In the genomic region with DNA sequence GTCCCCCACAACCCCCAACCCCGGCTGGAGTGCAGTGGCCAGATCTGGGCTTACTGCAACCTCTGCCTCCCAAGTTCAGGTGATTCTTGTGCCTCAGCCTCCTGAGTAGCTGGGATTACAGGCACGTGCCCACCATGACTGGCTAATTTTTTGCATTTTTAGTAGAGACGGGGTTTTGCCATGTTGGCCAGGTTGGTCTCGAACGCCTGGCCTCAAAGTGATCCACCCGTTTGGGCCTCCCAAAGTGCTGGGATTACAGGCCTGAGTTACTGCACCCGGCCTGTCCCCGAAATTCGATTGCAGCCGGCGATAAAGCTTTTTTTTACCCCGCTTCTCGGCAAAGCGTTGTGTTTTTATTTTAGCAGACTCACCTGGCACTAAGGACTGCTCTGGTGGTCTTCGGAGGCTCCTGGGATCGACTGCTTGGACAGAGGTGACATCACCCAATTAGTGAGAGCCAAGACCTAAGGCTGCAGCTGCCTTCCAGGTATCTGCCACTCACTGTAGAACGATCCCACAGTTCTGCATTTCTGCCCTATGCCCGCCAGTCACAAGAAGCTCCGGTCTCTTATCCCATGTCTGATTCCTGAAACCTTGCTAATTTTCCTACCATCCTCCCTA, we compare ENCODE assay signal across 11 cellular contexts.
DNase-seq lines count a peak whose midpoint lies in the region; ATAC-seq, FAIRE-seq and TF ChIP-seq lines count a peak whose summit lies in the region.
"Had no signal": no experiment of that assay in that cellular context is flagged by ENCODE, and none has a peak within 500 bp of the region (broad histone marks: within the 10 kb centered on the region; RNA-seq: fewer than 3 reads in every experiment).

No MANE protein-coding gene starts in this region.

- H3K4me2 ChIP-seq in K562 (ENCODE audit: insufficient read depth, low read length) = no peak overlapping the region; the same call in 1 of the 2 replicates
- no peak overlapping the region for H3K4me2 ChIP-seq in MM.1S (ENCODE audit: low read depth, low read length)

- no peaks in the 10 kb centered on the region for H3K36me3 Mint-ChIP-seq in natural killer cell treated with Interleukin-12 subunit alpha and Interleukin-12 subunit beta and Interleukin-15 and Interleukin-18, amount 100 ng/mL, for 72 hours

- no peak overlapping the region for H2AFZ ChIP-seq in K562 (ENCODE audit: low read depth, low read length)
- no peak overlapping the region for H2AFZ ChIP-seq in MM.1S (ENCODE audit: low read length)

- no TSS peak for BruUV-seq in K562 (replicated peaks; lab: Mats Ljungman, UMichigan)

- H3F3A ChIP-seq in MM.1S (ENCODE audit: insufficient read depth, low read length) = 0 out of 2 replicates have a peak, but pooled peaks cover 2% of the 10 kb centered on the region

- POLR2A ChIA-PET in K562 (lab: Yijun Ruan, JAX) = interaction anchor here (0.6 to 4.2 kb wide), 37 partner anchors 10 to 1628 kb away, joined by 3 to 89 read pairs (median 5); a partner anchor contains a TSS

- H3K27me3 ChIP-seq in K562 (ENCODE audit: control insufficient read depth in 2 of 2, insufficient read depth in 2 of 2, low read length in 2 of 2) (no peaks in the 10 kb centered on the region), MM.1S (replicated peaks; ENCODE audit: insufficient read depth, low read length) (peaks cover 18% of the 10 kb centered on the region)
- H3K27me3 ChIP-seq: vagina had no signal

- H3K4me1 ChIP-seq in K562 (replicated peaks in 1 of 2; ENCODE audit: control insufficient read depth in 2 of 2, insufficient read depth in 2 of 2, low read length in 2 of 2) = peaks cover 2 to 11% of the 10 kb centered on the region in 2 experiments; a peak in 3 of 5 replicates
- H3K4me1 ChIP-seq in MM.1S (ENCODE audit: low read length) = no peaks in the 10 kb centered on the region
- H3K4me1 ChIP-seq: vagina had no signal

- CTCF ChIA-PET in K562 (lab: Yijun Ruan, JAX; ENCODE audit: low intra/inter-chr PET ratio) = interaction anchor here (0.5 kb wide), 1 partner anchor 94 kb away, joined by 3 read pairs; no protein-coding TSS in a partner anchor

- TF ChIP-seq RAD21 in K562 (CRISPR knock-in tag; conservative IDR thresholded peaks at IDR 0.05 in 1 of 2, IDR thresholded peaks at IDR 0.05 in 1 of 2) = no peak

- no peak overlapping the region for H3K4me3 Mint-ChIP-seq in natural killer cell treated with Interleukin-12 subunit alpha and Interleukin-12 subunit beta and Interleukin-15 and Interleukin-18, amount 100 ng/mL, for 72 hours
- H3K4me3 Mint-ChIP-seq: memory B cell had no signal

- no peak for TF ChIP-seq EP300 in K562 (IDR thresholded peaks at IDR 0.05; ENCODE audit: low read length)

- intact Hi-C loops in K562 (cut with micrococcal nuclease) = loop anchor here (1.0 kb wide), 1 partner anchor 292 kb away; no protein-coding TSS in a partner anchor

- no peak overlapping the region; the same call in 2 of the 3 replicates for H3K27ac ChIP-seq in K562 (ENCODE audit: extremely low read depth, low read depth, low read length)
- H3K27ac ChIP-seq in MM.1S (ENCODE audit: low read length) = no peak overlapping the region
- H3K27ac ChIP-seq: vagina had no signal

- H4K20me1 ChIP-seq in K562 (replicated peaks; ENCODE audit: control insufficient read depth, insufficient read depth, low read length) (no peaks in the 10 kb centered on the region), MM.1S (ENCODE audit: insufficient read depth, low read length) (no peaks in the 10 kb centered on the region)

- in situ Hi-C loops in K562 (cut with MboI) = loop anchor here (5.0 to 10.0 kb wide), 3 partner anchors 94 to 302 kb away; no protein-coding TSS in a partner anchor

- H3K27me3 Mint-ChIP-seq in natural killer cell treated with Interleukin-12 subunit alpha and Interleukin-12 subunit beta and Interleukin-15 and Interleukin-18, amount 100 ng/mL, for 72 hours = no peaks in the 10 kb centered on the region
- H3K27me3 Mint-ChIP-seq: memory B cell had no signal

- no peaks in the 10 kb centered on the region for H3K9me2 ChIP-seq in MM.1S (replicated peaks; ENCODE audit: insufficient read depth, low read length)

- H3K36me3 ChIP-seq in K562 (ENCODE audit: control insufficient read depth, insufficient read depth, low read length) = no peaks in the 10 kb centered on the region
- no peaks in the 10 kb centered on the region for H3K36me3 ChIP-seq in MM.1S (replicated peaks; ENCODE audit: insufficient read depth, low read length)
- H3K36me3 ChIP-seq: vagina had no signal

- no peak for ATAC-seq in K562
- ATAC-seq in natural killer cell treated with Interleukin-12 subunit alpha and Interleukin-12 subunit beta and Interleukin-15 and Interleukin-18, amount 100 ng/mL, for 72 hours = no peak
- no peak for ATAC-seq in HG02798 (IDR thresholded peaks at IDR 0.05; ENCODE audit: poor library complexity, unreplicated experiment)

- no peak for TF ChIP-seq CTCF in K562 (IDR thresholded peaks at IDR 0.05 in 2 of 3, conservative IDR thresholded peaks at IDR 0.05 in 1 of 3; ENCODE audit: insufficient read depth in 2 of 3, low read depth in 1 of 3, low read length in 3 of 3)
- no peak for TF ChIP-seq CTCF in MM.1S (IDR thresholded peaks at IDR 0.05; ENCODE audit: low read length)

- TF ChIP-seq POLR2A in K562 (conservative IDR thresholded peaks at IDR 0.05) = no peak

- H3K9me3 ChIP-seq in K562 (replicated peaks; ENCODE audit: control insufficient read depth, insufficient read depth, low read depth, low read length) (peaks cover 7% of the 10 kb centered on the region), MM.1S (replicated peaks; ENCODE audit: insufficient read depth, low read length) (no peaks in the 10 kb centered on the region)
- H3K9me3 ChIP-seq: vagina had no signal

- 69% methylated on average over 19 of the region's 19 CpGs for WGBS in K562 (ENCODE audit: insufficient coverage, low coverage, missing lambda C conversion rate)

- no peaks in the 10 kb centered on the region for H3K9me1 ChIP-seq in K562 (ENCODE audit: control insufficient read depth, insufficient read depth, low read length)

- H3K9ac ChIP-seq in K562 (ENCODE audit: insufficient read depth in 1 of 2, low read depth in 2 of 2, low read length in 2 of 2) (peak overlapping the region in 1 of 2 experiments; percentile 81; a peak in 2 of 4 replicates), MM.1S (ENCODE audit: low read length) (no peak overlapping the region)

- H3K27ac Mint-ChIP-seq in natural killer cell treated with Interleukin-12 subunit alpha and Interleukin-12 subunit beta and Interleukin-15 and Interleukin-18, amount 100 ng/mL, for 72 hours = no peak overlapping the region
- H3K27ac Mint-ChIP-seq: memory B cell had no signal

- DNase-seq in D341Med (ENCODE audit: low spot score) (peak; percentile 44), HT1080 (ENCODE audit: low read depth) (peak; percentile 34), K562 (ENCODE audit: extremely low read depth in 1 of 4, low spot score in 3 of 4) (peak; percentile 13 to 45 (median 15)), NCI-H187 (lab: John Stamatoyannopoulos, UW) (no peak), MM.1S (no peak), HuH-7.5 (ENCODE audit: low spot score) (no peak)
- peak; percentile 75 for DNase-seq in natural killer cell treated with Interleukin-12 subunit alpha and Interleukin-12 subunit beta and Interleukin-15 and Interleukin-18, amount 100 ng/mL, for 72 hours (ENCODE audit: low spot score)
- DNase-seq: Calu3 had no signal

- no peak for FAIRE-seq in K562 (lab: Jason Lieb, UNC)

- H3K9me3 Mint-ChIP-seq in natural killer cell treated with Interleukin-12 subunit alpha and Interleukin-12 subunit beta and Interleukin-15 and Interleukin-18, amount 100 ng/mL, for 72 hours = no peaks in the 10 kb centered on the region

- no peaks in the 10 kb centered on the region for H3K79me2 ChIP-seq in K562 (ENCODE audit: control insufficient read depth, insufficient read depth, low read length)
- H3K79me2 ChIP-seq in MM.1S (ENCODE audit: low read length) = no peaks in the 10 kb centered on the region

- peaks cover 11 to 15% of the 10 kb centered on the region in 2 donors for H3K4me1 Mint-ChIP-seq in natural killer cell treated with Interleukin-12 subunit alpha and Interleukin-12 subunit beta and Interleukin-15 and Interleukin-18, amount 100 ng/mL, for 72 hours (ENCODE audit: low read depth in 2 of 2)

- H3K4me3 ChIP-seq in K562 (no peak overlapping the region), MM.1S (ENCODE audit: low read length) (no peak overlapping the region)
- H3K4me3 ChIP-seq: vagina had no signal

TF ChIP-seq in K562, 482 proteins besides CTCF, POLR2A, EP300 and RAD21 (continues in another document):
- TF ChIP-seq SIRT6 (IDR thresholded peaks at IDR 0.05; ENCODE audit: low read depth, low read length) = no peak
- 0 out of 4 replicates have a peak, but pooled peaks of 1 of the 2 experiments have one; percentile 30 for TF ChIP-seq SIN3A (IDR thresholded peaks at IDR 0.05; ENCODE audit: borderline replicate concordance in 2 of 2, control insufficient read depth in 1 of 2, low read depth in 2 of 2, low read length in 2 of 2)
- 0 out of 2 replicates have a peak, but pooled peaks have one; percentile 6 for TF ChIP-seq NFE2 (IDR thresholded peaks at IDR 0.05; ENCODE audit: low read depth)
- TF ChIP-seq, protein P1, sequence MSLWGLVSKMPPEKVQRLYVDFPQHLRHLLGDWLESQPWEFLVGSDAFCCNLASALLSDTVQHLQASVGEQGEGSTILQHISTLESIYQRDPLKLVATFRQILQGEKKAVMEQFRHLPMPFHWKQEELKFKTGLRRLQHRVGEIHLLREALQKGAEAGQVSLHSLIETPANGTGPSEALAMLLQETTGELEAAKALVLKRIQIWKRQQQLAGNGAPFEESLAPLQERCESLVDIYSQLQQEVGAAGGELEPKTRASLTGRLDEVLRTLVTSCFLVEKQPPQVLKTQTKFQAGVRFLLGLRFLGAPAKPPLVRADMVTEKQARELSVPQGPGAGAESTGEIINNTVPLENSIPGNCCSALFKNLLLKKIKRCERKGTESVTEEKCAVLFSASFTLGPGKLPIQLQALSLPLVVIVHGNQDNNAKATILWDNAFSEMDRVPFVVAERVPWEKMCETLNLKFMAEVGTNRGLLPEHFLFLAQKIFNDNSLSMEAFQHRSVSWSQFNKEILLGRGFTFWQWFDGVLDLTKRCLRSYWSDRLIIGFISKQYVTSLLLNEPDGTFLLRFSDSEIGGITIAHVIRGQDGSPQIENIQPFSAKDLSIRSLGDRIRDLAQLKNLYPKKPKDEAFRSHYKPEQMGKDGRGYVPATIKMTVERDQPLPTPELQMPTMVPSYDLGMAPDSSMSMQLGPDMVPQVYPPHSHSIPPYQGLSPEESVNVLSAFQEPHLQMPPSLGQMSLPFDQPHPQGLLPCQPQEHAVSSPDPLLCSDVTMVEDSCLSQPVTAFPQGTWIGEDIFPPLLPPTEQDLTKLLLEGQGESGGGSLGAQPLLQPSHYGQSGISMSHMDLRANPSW (CRISPR knock-in tag; IDR thresholded peaks at IDR 0.05) = peak; percentile 53; the same call in 1 of the 2 replicates
- no peak for TF ChIP-seq ELF4 (CRISPR knock-in tag; IDR thresholded peaks at IDR 0.05)
- no peak for TF ChIP-seq ZNF217 (CRISPR knock-in tag; IDR thresholded peaks at IDR 0.05)
- peak; percentile 64; the same call in 1 of the 2 replicates for TF ChIP-seq ZC3H4 (CRISPR knock-in tag; IDR thresholded peaks at IDR 0.05; ENCODE audit: borderline replicate concordance)
- TF ChIP-seq ZNF316 (IDR thresholded peaks at IDR 0.05) = peak; percentile 14; the same call in 1 of the 2 replicates
- TF ChIP-seq BHLHE40 (IDR thresholded peaks at IDR 0.05; ENCODE audit: low read length) = peak; percentile 2; the same call in 1 of the 2 replicates

Comparison
In these comparisons a context has a peak if more than half of its experiments do, and no peak if none do; other contexts are left out.
1. DNase-seq: peak in D341Med (single experiment), HT1080 (single experiment), K562 (4 of 4) and natural killer cell treated with Interleukin-12 subunit alpha and Interleukin-12 subunit beta and Interleukin-15 and Interleukin-18, amount 100 ng/mL, for 72 hours (single experiment); none in NCI-H187 (0 of 2), MM.1S (single experiment) and HuH-7.5 (single experiment).